In genomic region chr3:8739757-8740508, GRCh38 we compare ENCODE assay signal across 13 cellular contexts. TPM values are rescaled to one million over a fixed set of nuclear protein-coding genes. Genes with fewer than 3 reads are reported as not detected.
DNase-seq lines count a peak whose midpoint lies in the region; ATAC-seq and TF ChIP-seq lines count a peak whose summit lies in the region.
"Had no signal": no experiment of that assay in that cellular context is flagged by ENCODE, and none has a peak within 500 bp of the region (broad histone marks: within the 10 kb centered on the region; RNA-seq: fewer than 3 reads in every experiment).

No MANE protein-coding gene starts in this region.

- no peaks in the 10 kb centered on the region for H3K27me3 ChIP-seq in adipocyte (replicated peaks; ENCODE audit: control insufficient read depth, insufficient read depth, low read length)
- H3K27me3 ChIP-seq in lung (ENCODE audit: control insufficient read depth, insufficient read depth) = no peaks in the 10 kb centered on the region
- H3K27me3 ChIP-seq: body of pancreas, sigmoid colon had no signal

- ATAC-seq in HG02763 (IDR thresholded peaks at IDR 0.05; ENCODE audit: unreplicated experiment) (peak; percentile 52), lung (ENCODE audit: insufficient read depth, low FRiP score) (peak; percentile 24), GM18858 (IDR thresholded peaks at IDR 0.05; ENCODE audit: unreplicated experiment) (no peak), GM21825 (IDR thresholded peaks at IDR 0.05; ENCODE audit: unreplicated experiment) (no peak)
- ATAC-seq: body of pancreas had no signal

- H3K4me3 ChIP-seq in adipocyte (ENCODE audit: low read length) (no peak overlapping the region), lung (no peak overlapping the region)
- H3K4me3 ChIP-seq: body of pancreas, sigmoid colon had no signal

- peak; percentile 94 for DNase-seq in ELR (ENCODE audit: low read depth)
- peak; percentile 44 for DNase-seq in adipocyte (ENCODE audit: low read depth)
- DNase-seq in lung (ENCODE audit: low spot score) = no peak
- no peak for DNase-seq in COLO829 (ENCODE audit: low spot score)
- DNase-seq in superior temporal gyrus (ENCODE audit: extremely low spot score) = no peak
- DNase-seq: body of pancreas, immature natural killer cell, NCI-H1694, sigmoid colon had no signal

- H3K9ac ChIP-seq in adipocyte (ENCODE audit: low read length) = no peak overlapping the region

- no peaks in the 10 kb centered on the region for H3K36me3 ChIP-seq in adipocyte (ENCODE audit: control insufficient read depth, insufficient read depth, low read length, severe bottlenecking)
- H3K36me3 ChIP-seq in lung (ENCODE audit: control insufficient read depth in 2 of 2, insufficient read depth in 2 of 2, low read length in 2 of 2) = no peaks in the 10 kb centered on the region
- H3K36me3 ChIP-seq: sigmoid colon had no signal

- WGBS in lung, 2 donors = 80 to 89% methylated on average over 5 of the region's 5 CpGs

- TF ChIP-seq CTCF in lung (IDR thresholded peaks at IDR 0.05; ENCODE audit: control extremely low read depth, extremely low read depth) = no peak

- no peaks in the 10 kb centered on the region for H3K9me3 ChIP-seq in adipocyte (ENCODE audit: control insufficient read depth, low read length)
- H3K9me3 ChIP-seq in lung (ENCODE audit: control insufficient read depth in 2 of 2, insufficient read depth in 1 of 2, low read length in 1 of 2) = no peaks in the 10 kb centered on the region
- H3K9me3 ChIP-seq: body of pancreas, sigmoid colon had no signal

- H3K27ac ChIP-seq in lung (ENCODE audit: low read depth in 1 of 2, low read length in 1 of 2) = no peak overlapping the region
- H3K27ac ChIP-seq: body of pancreas, sigmoid colon, VCaP had no signal

- peaks cover 23% of the 10 kb centered on the region for H3K4me1 ChIP-seq in adipocyte (ENCODE audit: control insufficient read depth, insufficient read depth, low read length)
- H3K4me1 ChIP-seq in lung (ENCODE audit: control insufficient read depth in 2 of 2, insufficient read depth in 2 of 2, low read length in 2 of 2) = peaks cover 0 to 8% of the 10 kb centered on the region in 2 donors
- H3K4me1 ChIP-seq: body of pancreas had no signal

RNA-seq across cellular contexts. Expression of gene CAV3, which starts 6.3 kb away (rescaled TPM):
- total RNA-seq in lung = not detected
- under 1 TPM; 0.06 to 0.18 TPM for polyA plus RNA-seq in lung
- total RNA-seq: body of pancreas, sigmoid colon had no signal
- polyA plus RNA-seq: immature natural killer cell had no signal

RNA-seq across cellular contexts. Expression of gene OXTR, which starts 29.5 kb away (rescaled TPM):
- total RNA-seq in lung = 1 to 10 TPM; 2.6 to 3.5 TPM
- 1 to 10 TPM in 1 of 2 donors, under 1 TPM in 1; 0.49 to 1.2 TPM for polyA plus RNA-seq in lung

Comparison
In these comparisons a context has a peak if more than half of its experiments do, and no peak if none do; other contexts are left out.
1. DNase-seq: peak in ELR (single experiment) and adipocyte (single experiment); none in lung (single experiment), COLO829 (single experiment) and superior temporal gyrus (single experiment).
2. ATAC-seq: peak in HG02763 (single experiment) and lung (single experiment); none in GM18858 (single experiment) and GM21825 (single experiment).